In genomic region chr14:21219561-21220111, GRCh38 we compare ENCODE assay signal across 12 cellular contexts. TPM values are rescaled to one million over a fixed set of nuclear protein-coding genes. Genes with fewer than 3 reads are reported as not detected.
DNase-seq lines count a peak whose midpoint lies in the region; ATAC-seq and TF ChIP-seq lines count a peak whose summit lies in the region.
"Had no signal": no experiment of that assay in that cellular context is flagged by ENCODE, and none has a peak within 500 bp of the region (broad histone marks: within the 10 kb centered on the region; RNA-seq: fewer than 3 reads in every experiment).

No MANE protein-coding gene starts in this region.

- peaks cover 48 to 84% of the 10 kb centered on the region in 2 experiments for H3K36me3 ChIP-seq in SK-N-SH (replicated peaks in 1 of 2; ENCODE audit: control insufficient read depth in 1 of 2, insufficient read depth in 2 of 2, low read length in 1 of 2)
- no peaks in the 10 kb centered on the region for H3K36me3 ChIP-seq in testis (ENCODE audit: low read depth, missing control alignments)

- no peaks in the 10 kb centered on the region for H3K9me3 ChIP-seq in SK-N-SH
- no peaks in the 10 kb centered on the region for H3K9me3 ChIP-seq in testis

- no peaks in the 10 kb centered on the region for H3K27me3 ChIP-seq in SK-N-SH (ENCODE audit: insufficient read depth)
- H3K27me3 ChIP-seq in testis: no peaks in the 10 kb centered on the region

- TF ChIP-seq CTCF in SK-N-SH (IDR thresholded peaks at IDR 0.05) (no peak), testis (IDR thresholded peaks at IDR 0.05) (no peak)

- H3K36me3 Mint-ChIP-seq in activated CD8-positive, alpha-beta memory T cell treated with anti-CD3 and anti-CD28 coated beads, Interleukin-2, amount 10 ng/mL, durations not matched to agents 7 days and 5 days: peaks cover 61% of the 10 kb centered on the region
- H3K36me3 Mint-ChIP-seq in stimulated activated effector memory CD8-positive, alpha-beta T cell treated with anti-CD3 and anti-CD28 coated beads, Interleukin-12 subunit alpha, Interleukin-12 subunit beta, amount 100 ng/mL, for 72 hours: peaks cover 100% of the 10 kb centered on the region

- TF ChIP-seq POLR2A in testis (IDR thresholded peaks at IDR 0.05): no peak

- DNase-seq in activated CD8-positive, alpha-beta memory T cell treated with anti-CD3 and anti-CD28 coated beads, Interleukin-2, amount 10 ng/mL, durations not matched to agents 7 days and 5 days: no peak
- no peak for DNase-seq in activated CD8-positive, alpha-beta memory T cell treated with anti-CD3 and anti-CD28 coated beads for 24 hours
- DNase-seq in SK-N-SH (no peak), fibroblast of gingiva (ENCODE audit: low read depth) (peak; percentile 72), NCI-H2196 (lab: John Stamatoyannopoulos, UW; ENCODE audit: unreplicated experiment) (no peak), globus pallidus (ENCODE audit: low spot score) (no peak), testis (no peak)
- no peak for DNase-seq in stimulated activated effector memory CD8-positive, alpha-beta T cell treated with anti-CD3 and anti-CD28 coated beads, Interleukin-12 subunit alpha, Interleukin-12 subunit beta, amount 100 ng/mL, for 72 hours (ENCODE audit: low spot score in 2 of 2)
- DNase-seq: activated CD8-positive, alpha-beta memory T cell treated with anti-CD3 and anti-CD28 coated beads, Interleukin-2, amount 50 U/mL, for 48 hours; NCI-H146; NK-92 treated with Interleukin-12 subunit alpha and Interleukin-12 subunit beta, amount 100 ng/mL, for 24 hours; stimulated activated CD4-positive, alpha-beta T cell treated with anti-CD3 and anti-CD28 coated beads, Interleukin-2, amount 100 ng/mL, for 48 hours had no signal

- H3K27me3 Mint-ChIP-seq in activated CD8-positive, alpha-beta memory T cell treated with anti-CD3 and anti-CD28 coated beads, Interleukin-2, amount 10 ng/mL, durations not matched to agents 7 days and 5 days: no peaks in the 10 kb centered on the region

- no peak overlapping the region for H3K4me3 Mint-ChIP-seq in activated CD8-positive, alpha-beta memory T cell treated with anti-CD3 and anti-CD28 coated beads, Interleukin-2, amount 10 ng/mL, durations not matched to agents 7 days and 5 days
- peak overlapping the region; percentile 1 for H3K4me3 Mint-ChIP-seq in stimulated activated effector memory CD8-positive, alpha-beta T cell treated with anti-CD3 and anti-CD28 coated beads, Interleukin-12 subunit alpha, Interleukin-12 subunit beta, amount 100 ng/mL, for 72 hours

- H3K4me3 ChIP-seq in SK-N-SH (ENCODE audit: low read depth in 2 of 2, low read length in 1 of 2) (no peak overlapping the region), testis (no peak overlapping the region)

- no peak for TF ChIP-seq EP300 in SK-N-SH (IDR thresholded peaks at IDR 0.05; ENCODE audit: borderline replicate concordance in 1 of 2, low read depth in 1 of 2, low read length in 1 of 2)

- peak overlapping the region; percentile 52 for H3K27ac Mint-ChIP-seq in activated CD8-positive, alpha-beta memory T cell treated with anti-CD3 and anti-CD28 coated beads, Interleukin-2, amount 10 ng/mL, durations not matched to agents 7 days and 5 days
- H3K27ac Mint-ChIP-seq in stimulated activated effector memory CD8-positive, alpha-beta T cell treated with anti-CD3 and anti-CD28 coated beads, Interleukin-12 subunit alpha, Interleukin-12 subunit beta, amount 100 ng/mL, for 72 hours: peak overlapping the region; percentile 13

- peaks cover 75% of the 10 kb centered on the region for H3K4me1 Mint-ChIP-seq in activated CD8-positive, alpha-beta memory T cell treated with anti-CD3 and anti-CD28 coated beads, Interleukin-2, amount 10 ng/mL, durations not matched to agents 7 days and 5 days
- H3K4me1 Mint-ChIP-seq in stimulated activated effector memory CD8-positive, alpha-beta T cell treated with anti-CD3 and anti-CD28 coated beads, Interleukin-12 subunit alpha, Interleukin-12 subunit beta, amount 100 ng/mL, for 72 hours: peaks cover 74% of the 10 kb centered on the region

- peaks cover 56% of the 10 kb centered on the region for H3F3A ChIP-seq in SK-N-SH (replicated peaks; ENCODE audit: insufficient read depth)

- 65% methylated on average over 4 of the region's 4 CpGs for WGBS in SK-N-SH (ENCODE audit: low lambda C conversion rate)
- WGBS in testis, 2 donors: 72% methylated on average over 4 of the region's 4 CpGs

- H3K9ac ChIP-seq in SK-N-SH: no peak overlapping the region

- POLR2A ChIA-PET in SK-N-SH (lab: Yijun Ruan, JAX): no interaction called here

- peaks cover 100% of the 10 kb centered on the region for H3K79me2 ChIP-seq in SK-N-SH (ENCODE audit: insufficient read depth)

- H4K20me1 ChIP-seq in SK-N-SH (ENCODE audit: insufficient read depth): peaks cover 100% of the 10 kb centered on the region

- CTCF ChIA-PET in activated CD8-positive, alpha-beta memory T cell treated with anti-CD3 and anti-CD28 coated beads, Interleukin-2, amount 10 ng/mL, durations not matched to agents 7 days and 5 days (lab: Charles Lee): interaction anchor here (0.7 kb wide), 1 partner anchor 96 kb away, joined by 3 read pairs; no protein-coding TSS in a partner anchor
- CTCF ChIA-PET in SK-N-SH (lab: Yijun Ruan, JAX): no interaction called here

- no peak for TF ChIP-seq RAD21 in SK-N-SH (IDR thresholded peaks at IDR 0.05; ENCODE audit: low read length)

- H3K9me2 ChIP-seq in SK-N-SH: no peaks in the 10 kb centered on the region

- H3K27ac ChIP-seq in SK-N-SH (ENCODE audit: low read depth in 2 of 2, low read length in 1 of 2) (peak overlapping the region; percentile 5 to 67; a peak in 3 of 4 replicates), testis (no peak overlapping the region)

- intact Hi-C loops in testis (cut with DNase I; ENCODE audit: low total_unique reads): no loop called here

- no peak overlapping the region for H2AFZ ChIP-seq in SK-N-SH (ENCODE audit: low read depth)

- peaks cover 0 to 24% of the 10 kb centered on the region in 2 experiments; a peak in 3 of 4 replicates for H3K4me1 ChIP-seq in SK-N-SH (ENCODE audit: control insufficient read depth in 1 of 2, insufficient read depth in 2 of 2, low read depth in 1 of 2, low read length in 1 of 2)
- H3K4me1 ChIP-seq in testis: no peaks in the 10 kb centered on the region

- ATAC-seq in activated CD8-positive, alpha-beta memory T cell treated with anti-CD3 and anti-CD28 coated beads, Interleukin-2, amount 10 ng/mL, durations not matched to agents 7 days and 5 days: no peak
- no peak for ATAC-seq in stimulated activated effector memory CD8-positive, alpha-beta T cell treated with anti-CD3 and anti-CD28 coated beads, Interleukin-12 subunit alpha, Interleukin-12 subunit beta, amount 100 ng/mL, for 72 hours

- H3K4me2 ChIP-seq in SK-N-SH: no peak overlapping the region

- H3K9me3 Mint-ChIP-seq in activated CD8-positive, alpha-beta memory T cell treated with anti-CD3 and anti-CD28 coated beads, Interleukin-2, amount 10 ng/mL, durations not matched to agents 7 days and 5 days (ENCODE audit: low read depth): no peaks in the 10 kb centered on the region
- H3K9me3 Mint-ChIP-seq in stimulated activated effector memory CD8-positive, alpha-beta T cell treated with anti-CD3 and anti-CD28 coated beads, Interleukin-12 subunit alpha, Interleukin-12 subunit beta, amount 100 ng/mL, for 72 hours: no peaks in the 10 kb centered on the region

TF ChIP-seq in SK-N-SH, 30 proteins besides CTCF, POLR2A, EP300 and RAD21:
- TF ChIP-seq SIN3A (IDR thresholded peaks at IDR 0.05; ENCODE audit: borderline replicate concordance, low read depth, low read length): no peak
- no peak for TF ChIP-seq NFIC (IDR thresholded peaks at IDR 0.05; ENCODE audit: borderline replicate concordance)
- peak; percentile 24; the same call in 1 of the 2 replicates for TF ChIP-seq TCF12 (IDR thresholded peaks at IDR 0.05)

RNA-seq across cellular contexts. Expression of gene HNRNPC, which starts 49.6 kb away (rescaled TPM):
- 100 to 1,000 TPM; 718 to 921 TPM for total RNA-seq in activated CD8-positive, alpha-beta memory T cell treated with anti-CD3 and anti-CD28 coated beads, Interleukin-2, amount 10 ng/mL, durations not matched to agents 7 days and 5 days
- 341 and 500 TPM in 2 replicates for polyA plus RNA-seq in SK-N-SH (2012; rRNA removed)
- 518 and 530 TPM in 2 replicates for polyA plus RNA-seq in SK-N-SH (2012; cell fraction: cytosol; rRNA removed)
- polyA plus RNA-seq in SK-N-SH (2012; cell fraction: nucleus; rRNA removed): 151 and 267 TPM in 2 replicates
- 100 to 1,000 TPM; 317 to 399 TPM for total RNA-seq in testis
- polyA plus RNA-seq in testis (ENCODE audit: insufficient read depth, low read depth, low replicate concordance): 443 TPM

Comparison
In these comparisons a context has a peak if more than half of its experiments do, and no peak if none do; other contexts are left out.
1. H3K27ac ChIP-seq: peak in SK-N-SH (2 of 2); none in testis (0 of 2).